ENCODE assay signal across 8 cellular contexts in the genomic region with DNA sequence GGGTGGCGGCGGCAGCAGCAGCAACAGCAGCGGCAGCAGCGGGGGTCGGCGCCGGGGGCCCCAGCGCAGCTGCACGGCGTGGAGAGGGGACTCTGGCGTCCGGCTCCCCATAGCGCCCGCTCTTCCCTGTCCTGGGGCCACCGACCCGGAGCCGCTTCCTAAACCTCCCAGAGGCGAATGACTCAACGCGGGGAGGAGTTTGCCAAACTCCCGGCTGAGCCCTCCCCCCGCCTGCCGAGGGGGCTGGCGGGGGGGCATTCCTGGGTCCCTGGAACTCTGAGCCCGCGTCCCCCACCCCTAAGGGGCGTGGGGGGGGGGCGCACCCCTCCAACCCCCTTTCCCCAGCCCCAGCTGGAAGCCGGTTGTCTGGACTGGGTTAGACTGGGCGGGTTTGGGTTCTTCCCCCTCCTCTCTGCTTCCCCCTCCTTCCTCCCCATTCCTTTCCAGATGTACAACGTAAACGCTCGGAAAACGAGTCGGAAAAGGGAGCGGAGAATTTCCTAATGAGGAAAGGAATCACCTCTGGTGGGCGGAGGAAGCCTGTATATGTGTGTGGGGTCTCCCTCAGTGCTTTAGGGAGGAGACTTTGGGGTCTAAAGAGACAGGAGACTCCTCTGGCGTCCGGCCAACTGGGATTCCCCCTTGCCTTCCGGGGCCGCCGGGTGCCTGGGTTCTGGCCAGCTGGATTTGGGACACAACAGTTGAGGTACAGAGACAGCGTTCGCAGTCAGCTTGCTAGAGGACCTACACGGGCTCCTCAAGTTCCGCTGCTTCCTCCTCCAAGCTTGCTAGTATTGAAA. TPM values are rescaled to one million over a fixed set of nuclear protein-coding genes. Genes with fewer than 3 reads are reported as not detected.
DNase-seq lines count a peak whose midpoint lies in the region; ATAC-seq and TF ChIP-seq lines count a peak whose summit lies in the region.

Gene ITGA5, minus strand, starts transcription at position 179 of the 800 bp plus-strand sequence. Its CDS starts 68 bp downstream, at position 111.

- DNase-seq in A673 (ENCODE audit: low spot score) (peak; percentile 69), HL-60 (ENCODE audit: low read depth in 1 of 2, low spot score in 1 of 2) (peak; percentile 51 to 77), lower leg skin (ENCODE audit: low spot score in 2 of 2) (peak; percentile 81 to 96), NCI-H187 (lab: John Stamatoyannopoulos, UW) (no peak), GM19238 (ENCODE audit: insufficient read length, low spot score) (no peak)
- peak; percentile 55 to 58 for DNase-seq in activated CD4-positive, alpha-beta T cell treated with anti-CD3 and anti-CD28 coated beads for 4 hours

- peak; percentile 39 for ATAC-seq in stimulated activated memory B cell treated with anti-CD40 and anti-IgM and Interleukin-4, amounts not matched to agents 10 μg/mL and 1 μg/mL and 100 μg/mL, for 72 hours

- no peaks in the 10 kb centered on the region for H3K9me3 Mint-ChIP-seq in stimulated activated memory B cell treated with anti-CD40 and anti-IgM and Interleukin-4, amounts not matched to agents 10 μg/mL and 1 μg/mL and 100 μg/mL, for 72 hours

- CTCF ChIA-PET in A673 (lab: Charles Lee) = interaction anchor here (1.2 to 2.4 kb wide), 2 partner anchors 20 kb away, joined by 5 to 9 read pairs; no protein-coding TSS in a partner anchor

- intact Hi-C loops in A673 (cut with micrococcal nuclease; ENCODE audit: unreplicated experiment) = no loop called here
- intact Hi-C loops in lower leg skin (cut with DNase I; ENCODE audit: low total_unique reads) = no loop called here

- peaks cover 56% of the 10 kb centered on the region for H3K27me3 Mint-ChIP-seq in stimulated activated memory B cell treated with anti-CD40 and anti-IgM and Interleukin-4, amounts not matched to agents 10 μg/mL and 1 μg/mL and 100 μg/mL, for 72 hours

- peak within 1 kb of the TSS; percentile 90 for H3K27ac ChIP-seq in A673 (ENCODE audit: low read depth, low read length, poor library complexity, severe bottlenecking)
- peak within 1 kb of the TSS; percentile 81 for H3K27ac ChIP-seq in HL-60 (replicated peaks)
- H3K27ac ChIP-seq in ectodermal cell (ENCODE audit: insufficient read depth, low read depth, low read length, poor library complexity, severe bottlenecking) = peak within 1 kb of the TSS; percentile 73

- peak within 1 kb of the TSS; percentile 68 for H3K4me3 Mint-ChIP-seq in stimulated activated memory B cell treated with anti-CD40 and anti-IgM and Interleukin-4, amounts not matched to agents 10 μg/mL and 1 μg/mL and 100 μg/mL, for 72 hours

- TF ChIP-seq CTCF in A673 (conservative IDR thresholded peaks at IDR 0.05; ENCODE audit: low read depth, low read length) = no peak
- TF ChIP-seq CTCF in HL-60 (IDR thresholded peaks at IDR 0.05; ENCODE audit: insufficient read depth, low read length) = no peak
- no peak for TF ChIP-seq CTCF in lower leg skin (IDR thresholded peaks at IDR 0.05)

- H3K9me3 ChIP-seq in A673 (ENCODE audit: low read depth, low read length, poor library complexity, severe bottlenecking) (no peaks in the 10 kb centered on the region), ectodermal cell (ENCODE audit: control insufficient read depth, low read length) (no peaks in the 10 kb centered on the region)

- no peaks in the 10 kb centered on the region for H3K36me3 ChIP-seq in A673 (ENCODE audit: insufficient read depth, low read length, poor library complexity, severe bottlenecking)
- no peaks in the 10 kb centered on the region for H3K36me3 ChIP-seq in ectodermal cell (ENCODE audit: control insufficient read depth, insufficient read depth, low read length)

- H3K36me3 Mint-ChIP-seq in stimulated activated memory B cell treated with anti-CD40 and anti-IgM and Interleukin-4, amounts not matched to agents 10 μg/mL and 1 μg/mL and 100 μg/mL, for 72 hours = no peaks in the 10 kb centered on the region

- 4% methylated on average over 45 to 46 of the region's 46 CpGs for WGBS in ectodermal cell, 2 experiments
- WGBS in lower leg skin, 2 donors = 0 to 2% methylated on average over 24 to 25 of the region's 46 CpGs

- POLR2A ChIA-PET in A673 (lab: Charles Lee; ENCODE audit: low non-redundant PET) = interaction anchor here (0.5 kb wide), 1 partner anchor 82 kb away, joined by 6 read pairs; no protein-coding TSS in a partner anchor

- H3K4me1 Mint-ChIP-seq in stimulated activated memory B cell treated with anti-CD40 and anti-IgM and Interleukin-4, amounts not matched to agents 10 μg/mL and 1 μg/mL and 100 μg/mL, for 72 hours = peaks cover 46% of the 10 kb centered on the region

- peak within 1 kb of the TSS; percentile 94 for H3K4me3 ChIP-seq in A673 (ENCODE audit: low read depth, low read length, poor library complexity, severe bottlenecking)
- peak within 1 kb of the TSS; percentile 89 for H3K4me3 ChIP-seq in HL-60 (replicated peaks; ENCODE audit: insufficient read depth, low read length)
- peak within 1 kb of the TSS; percentile 87 for H3K4me3 ChIP-seq in ectodermal cell (ENCODE audit: insufficient read depth, low read depth, low read length)
- peak within 1 kb of the TSS; percentile 83 for H3K4me3 ChIP-seq in lower leg skin (ENCODE audit: low read depth, poor library complexity, severe bottlenecking)

- H3K27ac Mint-ChIP-seq in stimulated activated memory B cell treated with anti-CD40 and anti-IgM and Interleukin-4, amounts not matched to agents 10 μg/mL and 1 μg/mL and 100 μg/mL, for 72 hours = peak within 1 kb of the TSS; percentile 26

- peak in 1 of 2 donors; percentile 69 for TF ChIP-seq POLR2A in lower leg skin (IDR thresholded peaks at IDR 0.05)

- BruUV-seq in A673 (replicated peaks; lab: Mats Ljungman, UMichigan) = no TSS peak

- H3K4me1 ChIP-seq in A673 (ENCODE audit: insufficient read depth, low read length, poor library complexity, severe bottlenecking) (peaks cover 44% of the 10 kb centered on the region), ectodermal cell (ENCODE audit: control insufficient read depth, insufficient read depth, low read length) (peaks cover 28% of the 10 kb centered on the region)

- H3K27me3 ChIP-seq in A673 (replicated peaks; ENCODE audit: insufficient read depth, low read depth, low read length, poor library complexity) (no peaks in the 10 kb centered on the region), HL-60 (ENCODE audit: insufficient read depth, poor library complexity, severe bottlenecking) (no peaks in the 10 kb centered on the region), ectodermal cell (ENCODE audit: control insufficient read depth, insufficient read depth, low read length, poor library complexity, severe bottlenecking) (no peaks in the 10 kb centered on the region)

RNA-seq across cellular contexts. Expression of gene ITGA5, which starts in this region (rescaled TPM):
- 96.8 and 108 TPM in 2 replicates for total RNA-seq in A673 (2021)
- polyA plus RNA-seq in ectodermal cell (2013, experiment 1 of 4) = 93.8 TPM
- 102 TPM for polyA plus RNA-seq in ectodermal cell (2013, experiment 2 of 4)
- polyA plus RNA-seq in ectodermal cell (2013, experiment 3 of 4) = 70.6 TPM
- 73.7 TPM for polyA plus RNA-seq in ectodermal cell (2013, experiment 4 of 4)
- 10 to 100 TPM; 21.2 to 75.9 (median 29.4) TPM for total RNA-seq in lower leg skin

Comparison
In these comparisons a context has a peak if more than half of its experiments do, and no peak if none do; other contexts are left out.
1. DNase-seq: peak in A673 (single experiment), HL-60 (2 of 2), activated CD4-positive, alpha-beta T cell treated with anti-CD3 and anti-CD28 coated beads for 4 hours (2 of 2) and lower leg skin (2 of 2); none in NCI-H187 (0 of 2) and GM19238 (single experiment).
2. Peak in every context shown above with its lines, with median percentiles within 50 percentile points of each other: H3K27ac ChIP-seq and H3K4me3 ChIP-seq.